In genomic region chr3:49930241-49930690, GRCh38 we compare ENCODE assay signal across 8 cellular contexts. TPM values are rescaled to one million over a fixed set of nuclear protein-coding genes. Genes with fewer than 3 reads are reported as not detected.
DNase-seq lines count a peak whose midpoint lies in the region; ATAC-seq and TF ChIP-seq lines count a peak whose summit lies in the region.

No MANE protein-coding gene starts in this region.

- CTCF ChIA-PET in CD8-positive, alpha-beta T cell (lab: Charles Lee), result interaction anchor here (1.1 to 2.5 kb wide), 2 partner anchors 10 to 92 kb away, joined by 3 to 11 read pairs; partner anchors contain the start of gene RBM6

- peak overlapping the region; percentile 68 for H3K27ac ChIP-seq in CD8-positive, alpha-beta T cell (ENCODE audit: low read depth, low read length)
- H3K27ac ChIP-seq in RWPE2 (ENCODE audit: poor library complexity, severe bottlenecking) (peak overlapping the region; percentile 42), esophagus squamous epithelium (peak overlapping the region; percentile 78 to 91 (median 88)), parathyroid adenoma (peak overlapping the region; percentile 88)

- no peaks in the 10 kb centered on the region for H3K27me3 Mint-ChIP-seq in CD8-positive, alpha-beta T cell (ENCODE audit: low read depth)

- POLR2A ChIA-PET in CD8-positive, alpha-beta T cell (lab: Charles Lee), result interaction anchor here (1.5 to 4.5 kb wide), 2 partner anchors 10 kb away, joined by 3 to 30 read pairs; partner anchors contain the start of gene RBM6

- H2AFZ ChIP-seq in parathyroid adenoma, result peak overlapping the region; percentile 99

- peak overlapping the region; percentile 79 for H3K27ac Mint-ChIP-seq in CD8-positive, alpha-beta T cell

- no peak for ATAC-seq in CD8-positive, alpha-beta T cell
- no peak for ATAC-seq in RWPE2 (ENCODE audit: low read depth)
- no peak for ATAC-seq in GM18858 (IDR thresholded peaks at IDR 0.05; ENCODE audit: unreplicated experiment)

- no peaks in the 10 kb centered on the region for H3K9me3 Mint-ChIP-seq in CD8-positive, alpha-beta T cell

- peaks cover 12% of the 10 kb centered on the region for H3K4me1 ChIP-seq in CD8-positive, alpha-beta T cell (ENCODE audit: insufficient read depth, low read length)
- H3K4me1 ChIP-seq in RWPE2 (ENCODE audit: insufficient read depth, poor library complexity, severe bottlenecking) (peaks cover 8% of the 10 kb centered on the region), esophagus squamous epithelium (peaks cover 21 to 30% (median 22%) of the 10 kb centered on the region in 3 donors), parathyroid adenoma (peaks cover 5% of the 10 kb centered on the region)

- no peak for DNase-seq in CD8-positive, alpha-beta T cell
- DNase-seq in RWPE2 (ENCODE audit: low spot score) (no peak), esophagus squamous epithelium (lab: John Stamatoyannopoulos, UW) (no peak), mesenteric fat pad (ENCODE audit: low spot score) (no peak), superior temporal gyrus (ENCODE audit: extremely low spot score) (no peak), T-helper 9 cell (no peak)

- peak overlapping the region; percentile 82 for H3K4me3 Mint-ChIP-seq in CD8-positive, alpha-beta T cell

- no peak for TF ChIP-seq POLR2A in esophagus squamous epithelium (IDR thresholded peaks at IDR 0.05)

- H3K4me3 ChIP-seq in CD8-positive, alpha-beta T cell (ENCODE audit: low read depth, low read length), result peak overlapping the region; percentile 99
- peak overlapping the region; percentile 63 for H3K4me3 ChIP-seq in RWPE2 (ENCODE audit: severe bottlenecking)
- H3K4me3 ChIP-seq in esophagus squamous epithelium, result peak overlapping the region; percentile 47 to 89 (median 82)
- H3K4me3 ChIP-seq in parathyroid adenoma (ENCODE audit: low read depth, low read length), result peak overlapping the region; percentile 68

- peaks cover 5% of the 10 kb centered on the region for H3K36me3 Mint-ChIP-seq in CD8-positive, alpha-beta T cell

- no peaks in the 10 kb centered on the region for H3K27me3 ChIP-seq in CD8-positive, alpha-beta T cell (ENCODE audit: insufficient read depth, low read length)
- H3K27me3 ChIP-seq in RWPE2 (ENCODE audit: insufficient read depth, poor library complexity, severe bottlenecking) (no peaks in the 10 kb centered on the region), esophagus squamous epithelium (no peaks in the 10 kb centered on the region), parathyroid adenoma (ENCODE audit: control insufficient read depth, insufficient read depth, low read length) (no peaks in the 10 kb centered on the region)

- no peaks in the 10 kb centered on the region for H3K9me3 ChIP-seq in CD8-positive, alpha-beta T cell (ENCODE audit: low read length)
- no peaks in the 10 kb centered on the region for H3K9me3 ChIP-seq in RWPE2 (ENCODE audit: severe bottlenecking)
- no peaks in the 10 kb centered on the region for H3K9me3 ChIP-seq in esophagus squamous epithelium
- no peaks in the 10 kb centered on the region for H3K9me3 ChIP-seq in parathyroid adenoma (ENCODE audit: control insufficient read depth, low read length)

- peak overlapping the region; percentile 73 for H3K4me2 ChIP-seq in parathyroid adenoma (ENCODE audit: low read length)

- H3K4me1 Mint-ChIP-seq in CD8-positive, alpha-beta T cell (ENCODE audit: low read depth), result peaks cover 34% of the 10 kb centered on the region

- peaks cover 12% of the 10 kb centered on the region for H3K79me2 ChIP-seq in parathyroid adenoma

- TF ChIP-seq CTCF in CD8-positive, alpha-beta T cell (IDR thresholded peaks at IDR 0.05), result no peak
- no peak for TF ChIP-seq CTCF in RWPE2 (IDR thresholded peaks at IDR 0.05; ENCODE audit: poor library complexity, severe bottlenecking)
- TF ChIP-seq CTCF in esophagus squamous epithelium (IDR thresholded peaks at IDR 0.05), result no peak
- TF ChIP-seq CTCF in parathyroid adenoma (IDR thresholded peaks at IDR 0.05), result no peak

- H3K36me3 ChIP-seq in CD8-positive, alpha-beta T cell (ENCODE audit: insufficient read depth, low read length), result no peaks in the 10 kb centered on the region
- H3K36me3 ChIP-seq in RWPE2 (ENCODE audit: low read depth) (no peaks in the 10 kb centered on the region), esophagus squamous epithelium (no peaks in the 10 kb centered on the region), parathyroid adenoma (ENCODE audit: control insufficient read depth, insufficient read depth, low read length) (no peaks in the 10 kb centered on the region)

- peak overlapping the region; percentile 8 for H3K9ac ChIP-seq in parathyroid adenoma

- 40 to 46% methylated on average over 15 of the region's 15 CpGs for WGBS in esophagus squamous epithelium, 2 donors

- intact Hi-C loops in CD8-positive, alpha-beta T cell (cut with DNase I, micrococcal nuclease), result loop anchor here in 1 of 2 experiments (10.0 kb wide), 1 partner anchor 205 kb away; the partner anchor contains the start of gene GMPPB
- intact Hi-C loops in esophagus squamous epithelium (cut with DNase I), result no loop called here

RNA-seq across cellular contexts. Expression of gene MON1A, which starts 0.7 kb away (rescaled TPM):
- total RNA-seq in CD8-positive, alpha-beta T cell, result 1 to 10 TPM; 1.2 TPM
- total RNA-seq in esophagus squamous epithelium, result 10 to 100 TPM; 12.9 to 17.2 (median 14.1) TPM
- 9.8 TPM for total RNA-seq in mesenteric fat pad

RNA-seq across cellular contexts. Expression of gene RBM6, which starts 9.7 kb away (rescaled TPM):
- total RNA-seq in CD8-positive, alpha-beta T cell, result 10 to 100 TPM; 92.1 to 95.0 TPM
- total RNA-seq in esophagus squamous epithelium (10 to 100 TPM; 32.2 to 85.1 (median 42.7) TPM), mesenteric fat pad (79.6 TPM)

RNA-seq across cellular contexts. Expression of gene MST1R, which starts 26.6 kb away (rescaled TPM):
- total RNA-seq in CD8-positive, alpha-beta T cell, result under 1 TPM; 0.22 to 0.58 TPM
- 10 to 100 TPM in 3 of 4 donors, 1 to 10 TPM in 1; 5.4 to 26.5 (median 14.5) TPM for total RNA-seq in esophagus squamous epithelium
- 1.8 TPM for total RNA-seq in mesenteric fat pad
